Comparison of ENCODE assay signal across 1 cellular context in the genomic region with DNA sequence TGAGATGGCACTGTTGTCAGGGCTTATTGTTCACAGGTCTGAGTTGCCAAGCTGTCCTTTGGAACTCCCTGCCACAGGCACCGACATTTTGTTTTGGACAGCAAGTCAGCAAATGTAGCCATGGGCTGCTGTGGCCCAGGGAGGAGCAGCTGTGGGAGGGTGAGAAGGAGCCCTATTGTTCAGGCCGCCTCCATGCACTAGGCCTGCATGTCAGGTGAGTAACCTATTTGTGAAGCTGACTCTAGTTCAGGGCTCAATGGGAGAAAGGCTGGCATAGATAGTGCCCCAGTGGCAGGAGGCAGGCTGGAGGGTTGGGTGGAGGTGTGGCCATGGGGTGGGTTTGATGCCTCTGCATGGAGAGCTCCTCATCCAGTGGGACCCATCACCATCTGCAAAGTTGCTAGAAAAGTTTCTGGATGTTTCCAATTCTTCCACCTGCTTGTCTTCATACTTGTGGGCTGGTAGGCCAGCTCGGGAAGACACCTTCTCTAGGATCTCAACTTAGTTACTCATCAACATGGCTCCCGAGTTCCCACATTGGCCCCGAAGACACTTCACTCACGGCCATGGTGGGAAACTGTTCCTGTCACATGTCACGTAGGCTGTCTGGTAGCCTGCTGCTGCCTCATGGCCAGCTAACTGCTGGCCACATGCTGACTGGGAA.
TF ChIP-seq lines count a peak whose summit lies in the region.

No MANE protein-coding gene starts in this region.

TF ChIP-seq in WTC11, 78 proteins besides CTCF, POLR2A, EP300 and RAD21 (continued from another document):
- TF ChIP-seq, protein P1, sequence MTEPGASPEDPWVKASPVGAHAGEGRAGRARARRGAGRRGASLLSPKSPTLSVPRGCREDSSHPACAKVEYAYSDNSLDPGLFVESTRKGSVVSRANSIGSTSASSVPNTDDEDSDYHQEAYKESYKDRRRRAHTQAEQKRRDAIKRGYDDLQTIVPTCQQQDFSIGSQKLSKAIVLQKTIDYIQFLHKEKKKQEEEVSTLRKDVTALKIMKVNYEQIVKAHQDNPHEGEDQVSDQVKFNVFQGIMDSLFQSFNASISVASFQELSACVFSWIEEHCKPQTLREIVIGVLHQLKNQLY (CRISPR knock-in tag; IDR thresholded peaks at IDR 0.05): no peak
- no peak for TF ChIP-seq GABPB1 (CRISPR knock-in tag; IDR thresholded peaks at IDR 0.05)
- TF ChIP-seq ZNF317 (CRISPR knock-in tag; IDR thresholded peaks at IDR 0.05; ENCODE audit: borderline replicate concordance, low read depth): peak; percentile 55; the same call in 1 of the 2 replicates
- no peak for TF ChIP-seq ARID4B (CRISPR knock-in tag; IDR thresholded peaks at IDR 0.05; ENCODE audit: borderline replicate concordance)
- TF ChIP-seq CREB1 (CRISPR knock-in tag; IDR thresholded peaks at IDR 0.05): no peak
- TF ChIP-seq, protein P2, sequence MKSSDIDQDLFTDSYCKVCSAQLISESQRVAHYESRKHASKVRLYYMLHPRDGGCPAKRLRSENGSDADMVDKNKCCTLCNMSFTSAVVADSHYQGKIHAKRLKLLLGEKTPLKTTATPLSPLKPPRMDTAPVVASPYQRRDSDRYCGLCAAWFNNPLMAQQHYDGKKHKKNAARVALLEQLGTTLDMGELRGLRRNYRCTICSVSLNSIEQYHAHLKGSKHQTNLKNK (CRISPR knock-in tag; IDR thresholded peaks at IDR 0.05): 0 out of 2 replicates have a peak, but pooled peaks have one; percentile 1
